17 cellular contexts compared by ENCODE assay signal in the genomic region with DNA sequence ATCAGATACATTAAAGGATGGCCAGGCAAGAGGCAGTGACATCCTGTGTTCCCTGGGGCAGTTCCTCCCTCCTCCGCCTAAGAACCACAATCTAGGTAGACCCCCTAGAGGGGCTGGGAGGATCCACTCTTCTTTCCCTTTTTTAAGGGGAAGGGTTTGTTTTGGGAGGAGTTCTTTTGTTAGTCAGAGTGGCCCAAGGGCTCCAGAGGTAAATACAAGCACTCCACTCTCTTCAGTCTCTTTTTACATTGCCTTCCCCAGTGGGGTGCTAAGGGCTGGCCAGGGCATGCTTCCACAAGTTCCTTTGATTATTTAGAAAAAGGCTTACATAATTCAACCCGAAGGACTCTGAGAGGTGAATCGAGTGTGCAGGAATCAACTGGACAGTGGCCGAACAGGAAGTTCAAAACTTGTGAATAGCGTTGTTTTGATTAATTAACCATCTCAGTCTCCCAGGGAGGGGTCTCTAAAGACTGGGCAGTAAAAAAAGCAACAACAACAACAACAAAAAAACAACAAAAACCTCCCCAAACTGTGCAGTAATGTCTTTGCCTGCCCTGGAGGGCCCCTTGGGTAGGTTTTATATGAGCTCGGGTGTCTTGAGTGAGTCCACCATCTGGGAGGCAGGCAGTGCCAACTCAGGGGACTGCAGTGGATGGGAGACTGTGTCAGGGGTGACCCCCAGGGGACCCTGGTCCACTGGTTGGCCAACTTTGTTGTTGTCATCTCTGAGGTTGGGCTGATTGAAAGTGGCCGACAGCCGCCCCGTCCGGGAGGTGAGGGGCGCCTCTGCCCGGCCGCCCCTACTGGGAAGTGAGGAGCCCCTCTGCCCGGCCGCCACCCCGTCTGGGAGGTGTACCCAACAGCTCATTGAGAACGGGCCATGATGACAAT. TPM values are rescaled to one million over a fixed set of nuclear protein-coding genes. Genes with fewer than 3 reads are reported as not detected.
DNase-seq lines count a peak whose midpoint lies in the region; ATAC-seq and TF ChIP-seq lines count a peak whose summit lies in the region.
"Had no signal": no experiment of that assay in that cellular context is flagged by ENCODE, and none has a peak within 500 bp of the region (broad histone marks: within the 10 kb centered on the region; RNA-seq: fewer than 3 reads in every experiment).

No MANE protein-coding gene starts in this region.

- no peak for DNase-seq in AG04450 (ENCODE audit: low read depth, low spot score)
- no peak for DNase-seq in activated CD8-positive, alpha-beta T cell treated with anti-CD3 and anti-CD28 coated beads, Interleukin-2, amount 10 ng/mL, durations not matched to agents 7 days and 5 days
- DNase-seq in iPS-NIHi11 (ENCODE audit: low spot score) = peak; percentile 46
- no peak for DNase-seq in aorta
- DNase-seq in A673 (ENCODE audit: low spot score) = no peak
- no peak for DNase-seq in left colon
- no peak for DNase-seq in RPMI8226
- DNase-seq: activated CD4-positive, CD25-positive, alpha-beta regulatory T cell; activated T-cell treated with anti-CD3 and anti-CD28 coated beads, Interleukin-2, amount 50 U/mL, for 48 hours; DMS 273 treated with DMSO at 0.1 percent for 48 hours; effector CD8-positive, alpha-beta T cell; kidney glomerular epithelial cell; naive B cell; uterus had no signal

- H3K27ac ChIP-seq in AG04450 (ENCODE audit: low read depth, low read length) = peak overlapping the region; percentile 11
- H3K27ac ChIP-seq in HUES64 (ENCODE audit: low read depth, low read length) = peak overlapping the region; percentile 74; the same call in 1 of the 2 replicates
- no peak overlapping the region for H3K27ac ChIP-seq in aorta (ENCODE audit: low read depth in 1 of 2, low read length in 2 of 2)
- H3K27ac ChIP-seq in A673 (ENCODE audit: low read depth, low read length, poor library complexity, severe bottlenecking) = no peak overlapping the region
- H3K27ac ChIP-seq: uterus had no signal

- CTCF ChIA-PET in AG04450 (lab: Charles Lee) (interaction anchor here (1.3 to 9.5 kb wide), 2 partner anchors 93 kb away, joined by 3 to 162 read pairs; no protein-coding TSS in a partner anchor), A673 (lab: Charles Lee) (no interaction called here)
- CTCF ChIA-PET in activated CD8-positive, alpha-beta T cell treated with anti-CD3 and anti-CD28 coated beads, Interleukin-2, amount 10 ng/mL, durations not matched to agents 7 days and 5 days (lab: Charles Lee) = interaction anchor here (0.6 to 4.7 kb wide), 6 partner anchors 8 to 93 kb away, joined by 3 to 33 read pairs (median 3); no protein-coding TSS in a partner anchor

- H3K4me1 Mint-ChIP-seq in activated CD8-positive, alpha-beta T cell treated with anti-CD3 and anti-CD28 coated beads, Interleukin-2, amount 10 ng/mL, durations not matched to agents 7 days and 5 days (ENCODE audit: low read depth) = peaks cover 59% of the 10 kb centered on the region
- H3K4me1 Mint-ChIP-seq: naive B cell had no signal

- POLR2A ChIA-PET in AG04450 (lab: Yijun Ruan, JAX) (no interaction called here), A673 (lab: Charles Lee; ENCODE audit: low non-redundant PET) (no interaction called here)
- POLR2A ChIA-PET in activated CD8-positive, alpha-beta T cell treated with anti-CD3 and anti-CD28 coated beads, Interleukin-2, amount 10 ng/mL, durations not matched to agents 7 days and 5 days (lab: Charles Lee) = interaction anchor here (0.7 kb wide), 1 partner anchor 93 kb away, joined by 3 read pairs; no protein-coding TSS in a partner anchor

- no peak overlapping the region for H3K4me3 ChIP-seq in AG04450 (ENCODE audit: low read depth, low read length)
- H3K4me3 ChIP-seq in HUES64 (ENCODE audit: low read length) = no peak overlapping the region
- no peak overlapping the region for H3K4me3 ChIP-seq in aorta (ENCODE audit: low read length in 2 of 2)
- no peak overlapping the region for H3K4me3 ChIP-seq in A673 (ENCODE audit: low read depth, low read length, poor library complexity, severe bottlenecking)
- H3K4me3 ChIP-seq: GM12878, uterus had no signal

- H3K9me3 ChIP-seq in AG04450 (ENCODE audit: control insufficient read depth, insufficient read depth, low read length) (peaks cover 7% of the 10 kb centered on the region; the same call in 1 of the 2 replicates), HUES64 (ENCODE audit: insufficient read depth, low read depth, low read length) (peaks cover 3% of the 10 kb centered on the region), aorta (ENCODE audit: control insufficient read depth, low read length) (no peaks in the 10 kb centered on the region), A673 (ENCODE audit: low read depth, low read length, poor library complexity, severe bottlenecking) (no peaks in the 10 kb centered on the region)
- H3K9me3 ChIP-seq: uterus had no signal

- no peak overlapping the region for H3K4me3 Mint-ChIP-seq in activated CD8-positive, alpha-beta T cell treated with anti-CD3 and anti-CD28 coated beads, Interleukin-2, amount 10 ng/mL, durations not matched to agents 7 days and 5 days
- H3K4me3 Mint-ChIP-seq: naive B cell had no signal

- H3K36me3 Mint-ChIP-seq in activated CD8-positive, alpha-beta T cell treated with anti-CD3 and anti-CD28 coated beads, Interleukin-2, amount 10 ng/mL, durations not matched to agents 7 days and 5 days (ENCODE audit: low read depth) = peaks cover 60% of the 10 kb centered on the region

- no peaks in the 10 kb centered on the region for H3K9me3 Mint-ChIP-seq in activated CD8-positive, alpha-beta T cell treated with anti-CD3 and anti-CD28 coated beads, Interleukin-2, amount 10 ng/mL, durations not matched to agents 7 days and 5 days (ENCODE audit: insufficient read depth)

- peaks cover 29% of the 10 kb centered on the region for H3K4me1 ChIP-seq in HUES64 (ENCODE audit: insufficient read depth, low read length)
- no peaks in the 10 kb centered on the region for H3K4me1 ChIP-seq in aorta (ENCODE audit: control insufficient read depth in 1 of 2, insufficient read depth in 2 of 2, low read length in 2 of 2)
- no peaks in the 10 kb centered on the region for H3K4me1 ChIP-seq in A673 (ENCODE audit: insufficient read depth, low read length, poor library complexity, severe bottlenecking)
- H3K4me1 ChIP-seq: uterus had no signal

- peak overlapping the region; percentile 67 for H3K27ac Mint-ChIP-seq in activated CD8-positive, alpha-beta T cell treated with anti-CD3 and anti-CD28 coated beads, Interleukin-2, amount 10 ng/mL, durations not matched to agents 7 days and 5 days

- H3K27me3 ChIP-seq in AG04450 (ENCODE audit: control insufficient read depth, insufficient read depth, low read length) (no peaks in the 10 kb centered on the region), HUES64 (ENCODE audit: insufficient read depth, low read length) (no peaks in the 10 kb centered on the region), aorta (ENCODE audit: control insufficient read depth in 1 of 2, insufficient read depth in 2 of 2, low read length in 1 of 2) (no peaks in the 10 kb centered on the region), A673 (replicated peaks; ENCODE audit: insufficient read depth, low read depth, low read length, poor library complexity) (no peaks in the 10 kb centered on the region)
- H3K27me3 ChIP-seq: uterus had no signal

- H3K36me3 ChIP-seq in HUES64 (ENCODE audit: insufficient read depth, low read length) (no peaks in the 10 kb centered on the region), aorta (ENCODE audit: control insufficient read depth in 1 of 2, insufficient read depth in 2 of 2, low read length in 1 of 2) (no peaks in the 10 kb centered on the region), A673 (ENCODE audit: insufficient read depth, low read length, poor library complexity, severe bottlenecking) (no peaks in the 10 kb centered on the region)
- H3K36me3 ChIP-seq: uterus had no signal

- WGBS in HUES64 = 74% methylated on average over 9 of the region's 17 CpGs
- WGBS in aorta, 2 donors = 92 to 95% methylated on average over 13 to 16 of the region's 17 CpGs

- BruUV-seq in A673 (replicated peaks; lab: Mats Ljungman, UMichigan) = no TSS peak

- no peak for TF ChIP-seq CTCF in AG04450 (IDR thresholded peaks at IDR 0.05; ENCODE audit: low read depth, low read length)
- no peak for TF ChIP-seq CTCF in A673 (conservative IDR thresholded peaks at IDR 0.05; ENCODE audit: low read depth, low read length)

- intact Hi-C loops in aorta (cut with DNase I) = no loop called here
- intact Hi-C loops in A673 (cut with micrococcal nuclease; ENCODE audit: unreplicated experiment) = no loop called here
- intact Hi-C loops in left colon (cut with DNase I, micrococcal nuclease) = loop anchor here in 1 of 2 donors (10.0 kb wide), 1 partner anchor 183 kb away; no protein-coding TSS in a partner anchor

- H3K9ac ChIP-seq in HUES64 (ENCODE audit: low read depth, low read length) = no peak overlapping the region

- no peaks in the 10 kb centered on the region for H3K27me3 Mint-ChIP-seq in activated CD8-positive, alpha-beta T cell treated with anti-CD3 and anti-CD28 coated beads, Interleukin-2, amount 10 ng/mL, durations not matched to agents 7 days and 5 days (ENCODE audit: low read depth)
- H3K27me3 Mint-ChIP-seq: naive B cell had no signal

- no peak for ATAC-seq in activated CD8-positive, alpha-beta T cell treated with anti-CD3 and anti-CD28 coated beads, Interleukin-2, amount 10 ng/mL, durations not matched to agents 7 days and 5 days
- ATAC-seq in aorta (ENCODE audit: low FRiP score) (no peak), left colon (no peak)
- ATAC-seq: GM12878 had no signal

RNA-seq across cellular contexts. Expression of a gene that starts 33.2 kb away (rescaled TPM):
- polyA plus RNA-seq in AG04450 (2011; rRNA removed) (1,423 and 1,563 TPM in 2 replicates), aorta (100 to 1,000 TPM; 333 to 514 TPM)
- polyA minus RNA-seq in AG04450 (2011; rRNA and poly(A)+ RNA removed) = 1,479 and 1,712 TPM in 2 replicates
- polyA plus RNA-seq in HUES64 (2013, experiment 1 of 2) = 1,715 TPM
- polyA plus RNA-seq in HUES64 (2013, experiment 2 of 2) = 1,820 TPM
- 1,000 to 10,000 TPM; 3,150 to 3,216 TPM for total RNA-seq in activated CD8-positive, alpha-beta T cell treated with anti-CD3 and anti-CD28 coated beads, Interleukin-2, amount 10 ng/mL, durations not matched to agents 7 days and 5 days
- total RNA-seq in aorta (100 to 1,000 TPM; 542 to 688 TPM), A673 (2021) (2,313 and 2,659 TPM in 2 replicates), left colon (100 to 1,000 TPM; 484 to 601 TPM)

RNA-seq across cellular contexts. Expression of a gene that starts 34.0 kb away (rescaled TPM):
- polyA plus RNA-seq in AG04450 (2011; rRNA removed) (not detected in 2 replicates), aorta (not detected)
- polyA minus RNA-seq in AG04450 (2011; rRNA and poly(A)+ RNA removed) = not detected in 2 replicates
- polyA plus RNA-seq in HUES64 (2013, experiment 1 of 2) = not detected
- polyA plus RNA-seq in HUES64 (2013, experiment 2 of 2) = not detected
- 1 to 10 TPM; 6.3 to 6.4 TPM for total RNA-seq in activated CD8-positive, alpha-beta T cell treated with anti-CD3 and anti-CD28 coated beads, Interleukin-2, amount 10 ng/mL, durations not matched to agents 7 days and 5 days
- total RNA-seq in aorta (not detected), A673 (2021) (not detected in 2 replicates), left colon (not detected)
- total RNA-seq: frontal cortex, GM12878, uterus had no signal
- polyA plus RNA-seq: GM12878 had no signal

Comparison
In these comparisons a context has a peak if more than half of its experiments do, and no peak if none do; other contexts are left out.
1. H3K27ac ChIP-seq: peak in AG04450 (single experiment) and HUES64 (single experiment); none in aorta (0 of 2) and A673 (single experiment).